In genomic region chr16:88575251-88575650, GRCh38 we compare ENCODE assay signal across 17 cellular contexts.
"Had no signal": no experiment of that assay in that cellular context is flagged by ENCODE, and none has a peak within 500 bp of the region (broad histone marks: within the 10 kb centered on the region; RNA-seq: fewer than 3 reads in every experiment).

No MANE protein-coding gene starts in this region.

- DNase-seq: dermis blood vessel endothelial cell; dorsolateral prefrontal cortex; effector CD4-positive, alpha-beta T cell; effector memory CD4-positive, alpha-beta T cell; foreskin keratinocyte; hippocampal formation; left cardiac atrium; left ventricle myocardium superior; lower lobe of right lung; mesenchymal stem cell; mucosa of descending colon had no signal

- H3K9me3 ChIP-seq: esophagus muscularis mucosa, gastroesophageal sphincter, heart left ventricle, left lung, lower lobe of right lung, mucosa of descending colon had no signal

- H3K27ac Mint-ChIP-seq: mesothelial cell of epicardium had no signal

- ATAC-seq: foreskin keratinocyte, gastroesophageal sphincter, heart left ventricle, left cardiac atrium, left lung, left ventricle myocardium superior, lower lobe of right lung, mucosa of descending colon had no signal

- H3K4me3 Mint-ChIP-seq: mesothelial cell of epicardium had no signal

- H3K27ac ChIP-seq: coronary artery, dorsolateral prefrontal cortex, esophagus muscularis mucosa, foreskin keratinocyte, gastroesophageal sphincter, heart left ventricle, left lung, lower lobe of right lung had no signal

- H3K4me3 ChIP-seq: coronary artery, dorsolateral prefrontal cortex, esophagus muscularis mucosa, gastroesophageal sphincter, heart left ventricle, left lung, lower lobe of right lung, mucosa of descending colon had no signal

- H3K9me3 Mint-ChIP-seq: mesothelial cell of epicardium had no signal

- H3K27me3 ChIP-seq: dorsolateral prefrontal cortex, esophagus muscularis mucosa, foreskin keratinocyte, gastroesophageal sphincter, heart left ventricle, left lung had no signal

- H3K4me1 ChIP-seq: foreskin keratinocyte had no signal
